In the genomic region with DNA sequence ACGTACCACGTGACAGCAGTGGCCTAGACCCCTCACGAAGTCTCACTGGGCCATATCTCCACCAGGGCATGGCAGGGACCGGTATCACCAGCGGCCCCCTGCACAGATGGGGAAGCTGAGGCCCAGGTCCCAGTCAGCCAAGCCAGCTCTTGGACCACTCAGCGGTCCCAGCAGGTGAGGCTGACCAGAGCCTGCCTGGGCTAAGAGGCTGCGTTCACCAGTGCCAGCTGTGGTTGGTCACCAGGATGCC, we compare ENCODE assay signal across 1 cellular context.
TF ChIP-seq lines count a peak whose summit lies in the region.

No MANE protein-coding gene starts in this region.

TF ChIP-seq in K562, 482 proteins besides CTCF, POLR2A, EP300 and RAD21 (continued from another document):
- peak; percentile 53 for TF ChIP-seq MGA (IDR thresholded peaks at IDR 0.05)
- TF ChIP-seq TEAD1 (CRISPR knock-in tag; IDR thresholded peaks at IDR 0.05) = no peak
- TF ChIP-seq MAZ (CRISPR knock-in tag; conservative IDR thresholded peaks at IDR 0.05 in 1 of 2, IDR thresholded peaks at IDR 0.05 in 1 of 2) = 0 out of 4 replicates have a peak, but pooled peaks of 1 of the 2 experiments have one; percentile 45
- 0 out of 2 replicates have a peak, but pooled peaks have one; percentile 36 for TF ChIP-seq SMARCA5 (IDR thresholded peaks at IDR 0.05)
- no peak for TF ChIP-seq ID3 (CRISPR knock-in tag; IDR thresholded peaks at IDR 0.05)
- peak; percentile 60; the same call in 1 of the 2 replicates for TF ChIP-seq ID3 (tag; IDR thresholded peaks at IDR 0.05)
TF ChIP-seq in K562: peak in this region for 23.
